Comparison of ENCODE assay signal across 8 cellular contexts in the genomic region with DNA sequence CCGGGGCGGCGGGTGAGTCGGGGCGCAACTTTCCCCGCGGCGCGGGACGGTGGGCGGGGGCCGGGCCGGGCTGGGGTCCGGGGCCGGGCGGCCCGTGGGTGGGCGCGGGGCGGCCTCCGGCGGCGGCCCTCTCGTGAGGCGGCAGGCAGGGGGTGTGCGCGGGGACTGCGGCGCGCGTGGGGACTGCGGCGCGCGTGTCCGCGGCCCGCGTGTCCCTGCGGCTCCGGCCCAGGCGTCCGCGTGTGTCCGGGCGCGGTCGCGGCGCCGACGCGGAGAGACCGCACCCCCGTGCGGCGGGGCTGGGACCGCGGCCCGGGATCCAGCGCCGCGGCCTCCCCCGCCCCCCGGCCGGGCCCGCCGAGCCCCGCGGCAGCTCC.
DNase-seq lines count a peak whose midpoint lies in the region; ATAC-seq lines count a peak whose summit lies in the region.

No MANE protein-coding gene starts in this region.

- peaks cover 25% of the 10 kb centered on the region for H3K27me3 ChIP-seq in iPS-20b (ENCODE audit: insufficient read depth, low read length)

- DNase-seq in AG08395 (ENCODE audit: low spot score): peak; percentile 40
- no peak for DNase-seq in SK-N-MC (ENCODE audit: low read depth, low spot score)
- no peak for DNase-seq in pons (ENCODE audit: low spot score)
- DNase-seq in activated CD4-positive, alpha-beta T cell treated with anti-CD3 and anti-CD28 coated beads, Interleukin-2, amount 50 U/mL, for 1 hour: no peak
- DNase-seq in activated CD4-positive, CD25-positive, alpha-beta regulatory T cell treated with anti-CD3 and anti-CD28 coated beads, Interleukin-2, amount 50 U/mL, for 72 hours: no peak

- no peaks in the 10 kb centered on the region; the same call in 1 of the 2 replicates for H3K36me3 ChIP-seq in SK-N-MC (ENCODE audit: insufficient read depth, low read length)
- no peaks in the 10 kb centered on the region for H3K36me3 ChIP-seq in iPS-20b (ENCODE audit: insufficient read depth, low read depth, low read length)

- H3K27ac ChIP-seq in SK-N-MC (no peak overlapping the region), iPS-20b (ENCODE audit: low read length) (no peak overlapping the region)

- H3K9ac ChIP-seq in SK-N-MC (ENCODE audit: insufficient read length) (peak overlapping the region; percentile 86), iPS-20b (ENCODE audit: low read depth, low read length) (no peak overlapping the region)

- no peaks in the 10 kb centered on the region for H3K9me3 ChIP-seq in SK-N-MC (ENCODE audit: low read depth, low read length)
- no peaks in the 10 kb centered on the region for H3K9me3 ChIP-seq in iPS-20b (ENCODE audit: insufficient read depth, low read depth, low read length)

- peaks cover 3% of the 10 kb centered on the region; the same call in 1 of the 2 replicates for H3K4me1 ChIP-seq in iPS-20b (ENCODE audit: insufficient read depth, low read length)

- ATAC-seq in GM21381 (IDR thresholded peaks at IDR 0.05; ENCODE audit: unreplicated experiment): peak; percentile 0
- ATAC-seq in GM21528 (IDR thresholded peaks at IDR 0.05; ENCODE audit: low FRiP score, unreplicated experiment): no peak

- H3K4me3 ChIP-seq in SK-N-MC: peak overlapping the region; percentile 95
- peak overlapping the region; percentile 64; the same call in 1 of the 2 replicates for H3K4me3 ChIP-seq in iPS-20b (ENCODE audit: low read length)
